8 cellular contexts compared by ENCODE assay signal in genomic region chr16:68005786-68006286, GRCh38. TPM values are rescaled to one million over a fixed set of nuclear protein-coding genes. Genes with fewer than 3 reads are reported as not detected.
A peak's percentile ranks its signal among the peaks of the same experiment; 100 is the strongest.
DNase-seq lines count a peak whose midpoint lies in the region; ATAC-seq, FAIRE-seq and TF ChIP-seq lines count a peak whose summit lies in the region.

No MANE protein-coding gene starts in this region.

- H3K4me3 ChIP-seq in bronchial epithelial cell (ENCODE audit: low read depth, low read length), result no peak overlapping the region

- no peak for TF ChIP-seq CTCF in bronchial epithelial cell (IDR thresholded peaks at IDR 0.05; ENCODE audit: insufficient read depth, low read length, severe bottlenecking)

- peaks cover 25% of the 10 kb centered on the region for H3K4me1 Mint-ChIP-seq in memory B cell

- H3K27ac Mint-ChIP-seq in memory B cell, result peak overlapping the region; percentile 91

- H3K4me3 Mint-ChIP-seq in memory B cell, result peak overlapping the region; percentile 56

- DNase-seq in Ammon's horn (ENCODE audit: low spot score) (peak; percentile 48), RPMI8226 (peak; percentile 81), bronchial epithelial cell (ENCODE audit: low read depth) (peak; percentile 90), memory B cell (ENCODE audit: low spot score in 2 of 2) (peak; percentile 32 to 49), DMS153 (lab: John Stamatoyannopoulos, UW) (no peak), AG08395 (ENCODE audit: low spot score) (no peak)

- H3K27me3 ChIP-seq in bronchial epithelial cell (ENCODE audit: control insufficient read depth, insufficient read depth, low read length), result no peaks in the 10 kb centered on the region

- ATAC-seq in memory B cell (ENCODE audit: low read depth) (peak; percentile 98), HG02870 (IDR thresholded peaks at IDR 0.05; ENCODE audit: unreplicated experiment) (no peak), GM21529 (IDR thresholded peaks at IDR 0.05; ENCODE audit: unreplicated experiment) (no peak)

- H3K36me3 Mint-ChIP-seq in memory B cell, result peaks cover 1% of the 10 kb centered on the region

- H3K27me3 Mint-ChIP-seq in memory B cell, result no peaks in the 10 kb centered on the region

- no peak for FAIRE-seq in bronchial epithelial cell (lab: Jason Lieb, UNC)

- no peaks in the 10 kb centered on the region for H3K9me3 Mint-ChIP-seq in memory B cell

- H3K36me3 ChIP-seq in bronchial epithelial cell (ENCODE audit: control insufficient read depth, insufficient read depth, low read length), result no peaks in the 10 kb centered on the region

RNA-seq across cellular contexts. Expression of gene DPEP2, which starts 6.6 kb away (rescaled TPM):
- total RNA-seq in bronchial epithelial cell, result not detected in 2 replicates

RNA-seq across cellular contexts. Expression of gene DPEP2NB, which starts 9.9 kb away (rescaled TPM):
- total RNA-seq in bronchial epithelial cell, result not detected in 2 replicates

RNA-seq across cellular contexts. Expression of gene DDX28, which starts 17.2 kb away (rescaled TPM):
- 10.9 and 16.3 TPM in 2 replicates for total RNA-seq in bronchial epithelial cell

RNA-seq across cellular contexts. Expression of gene DUS2, which starts 17.2 kb away (rescaled TPM):
- total RNA-seq in bronchial epithelial cell, result 23.7 and 24.1 TPM in 2 replicates

RNA-seq across cellular contexts. Expression of gene DPEP3, which starts 25.5 kb away (rescaled TPM):
- total RNA-seq in bronchial epithelial cell, result not detected in 2 replicates

Comparison
In these comparisons a context has a peak if more than half of its experiments do, and no peak if none do; other contexts are left out.
1. DNase-seq: peak in Ammon's horn (single experiment), RPMI8226 (single experiment), bronchial epithelial cell (single experiment) and memory B cell (2 of 2); none in DMS153 (single experiment) and AG08395 (single experiment).